Comparison of ENCODE assay signal across 21 cellular contexts in the genomic region with DNA sequence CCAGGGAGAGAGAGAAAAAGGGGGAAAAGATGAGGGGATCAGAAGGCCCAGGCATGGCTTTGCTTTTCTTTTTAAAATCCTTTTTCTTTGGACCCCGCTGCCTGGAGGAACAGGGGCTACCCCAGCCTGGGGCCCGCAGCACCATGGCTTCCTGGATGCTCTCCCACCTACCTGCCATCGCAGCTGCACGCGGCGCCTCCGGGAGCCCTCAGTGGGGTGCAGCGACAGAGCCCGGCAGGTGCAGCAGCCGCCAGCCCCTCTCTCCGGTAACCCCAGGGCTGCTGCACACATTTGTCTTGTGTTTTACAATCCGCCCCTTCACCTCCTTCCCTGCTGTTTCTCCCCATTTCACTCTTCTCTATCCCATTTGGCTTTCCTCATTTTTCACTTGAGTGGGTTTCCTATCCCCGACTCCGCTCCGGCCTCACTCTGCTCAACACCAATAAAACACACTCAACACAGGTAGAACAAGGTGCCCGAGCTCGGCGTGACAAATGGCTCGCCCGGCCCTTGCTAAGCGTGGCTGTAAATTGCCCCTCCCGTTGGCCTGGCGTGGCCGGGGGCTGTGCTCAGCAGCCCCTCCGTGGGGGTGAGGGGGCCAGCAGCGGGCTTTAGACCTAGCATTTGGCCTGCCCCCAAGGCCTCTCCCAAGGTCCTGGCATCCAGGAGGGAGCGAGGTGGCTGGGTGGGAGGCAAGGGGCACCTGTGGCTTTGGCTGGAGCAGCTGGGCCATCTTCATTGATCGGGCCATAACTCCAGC.
"Had no signal": no experiment of that assay in that cellular context is flagged by ENCODE, and none has a peak within 500 bp of the region (broad histone marks: within the 10 kb centered on the region; RNA-seq: fewer than 3 reads in every experiment).

No MANE protein-coding gene starts in this region.

- H3K36me3 ChIP-seq: brain microvascular endothelial cell, cardiac muscle cell had no signal

- H3K27me3 ChIP-seq: brain microvascular endothelial cell, cardiac muscle cell had no signal

- H3K27me3 Mint-ChIP-seq: activated CD4-positive, alpha-beta memory T cell treated with anti-CD3 and anti-CD28 coated beads, Interleukin-2, amount 10 ng/mL, durations not matched to agents 7 days and 5 days; activated CD4-positive, alpha-beta T cell treated with anti-CD3 and anti-CD28 coated beads, Interleukin-2, amount 10 ng/mL, durations not matched to agents 7 days and 5 days; activated naive CD8-positive, alpha-beta T cell had no signal

- ATAC-seq: activated T-helper 17 cell treated with anti-CD3 and anti-CD28 coated beads, Interleukin-2, amount 50 U/mL, for 72 hours; T-cell had no signal

- H3K27ac Mint-ChIP-seq: activated CD4-positive, alpha-beta memory T cell treated with anti-CD3 and anti-CD28 coated beads, Interleukin-2, amount 10 ng/mL, durations not matched to agents 7 days and 5 days; activated CD4-positive, alpha-beta T cell treated with anti-CD3 and anti-CD28 coated beads, Interleukin-2, amount 10 ng/mL, durations not matched to agents 7 days and 5 days; activated naive CD4-positive, alpha-beta T cell treated with anti-CD3 and anti-CD28 coated beads for 36 hours; activated naive CD8-positive, alpha-beta T cell; activated T-helper 17 cell treated with anti-CD3 and anti-CD28 coated beads, Interleukin-2, amount 50 U/mL, for 72 hours; T-cell had no signal

- H3K4me3 ChIP-seq: cardiac muscle cell had no signal

- H3K4me3 Mint-ChIP-seq: activated CD4-positive, alpha-beta memory T cell treated with anti-CD3 and anti-CD28 coated beads, Interleukin-2, amount 10 ng/mL, durations not matched to agents 7 days and 5 days; activated CD4-positive, alpha-beta T cell treated with anti-CD3 and anti-CD28 coated beads, Interleukin-2, amount 10 ng/mL, durations not matched to agents 7 days and 5 days; activated naive CD4-positive, alpha-beta T cell treated with anti-CD3 and anti-CD28 coated beads for 36 hours; activated naive CD8-positive, alpha-beta T cell; activated T-helper 17 cell treated with anti-CD3 and anti-CD28 coated beads, Interleukin-2, amount 50 U/mL, for 72 hours; T-cell had no signal

- DNase-seq: activated CD4-positive, alpha-beta memory T cell treated with anti-CD3 and anti-CD28 coated beads, Interleukin-2, amount 10 ng/mL, durations not matched to agents 7 days and 5 days; activated CD4-positive, alpha-beta T cell treated with anti-CD3 and anti-CD28 coated beads, Interleukin-2, amount 10 ng/mL, durations not matched to agents 7 days and 5 days; activated CD4-positive, CD25-positive, alpha-beta regulatory T cell; activated gamma-delta T cell; activated naive CD4-positive, alpha-beta T cell treated with anti-CD3 and anti-CD28 coated beads for 36 hours; activated T-cell treated with anti-CD3 and anti-CD28 coated beads for 4 hours; activated T-cell treated with anti-CD3 and anti-CD28 coated beads, Interleukin-2, amount 50 U/mL, for 48 hours; amygdala; brain microvascular endothelial cell; KG1; NCI-H1048; NCI-H187 treated with DMSO at 0.1 percent for 48 hours; NCI-H2081 treated with DMSO at 0.1 percent for 48 hours; NCI-H526; NCI-H82; SIG-M5; T-cell had no signal

- H3K4me1 Mint-ChIP-seq: activated CD4-positive, alpha-beta memory T cell treated with anti-CD3 and anti-CD28 coated beads, Interleukin-2, amount 10 ng/mL, durations not matched to agents 7 days and 5 days; activated CD4-positive, alpha-beta T cell treated with anti-CD3 and anti-CD28 coated beads, Interleukin-2, amount 10 ng/mL, durations not matched to agents 7 days and 5 days; activated T-helper 17 cell treated with anti-CD3 and anti-CD28 coated beads, Interleukin-2, amount 50 U/mL, for 72 hours; T-cell had no signal

- H3K36me3 Mint-ChIP-seq: activated naive CD8-positive, alpha-beta T cell; T-cell had no signal

- H3K9me3 Mint-ChIP-seq: activated CD4-positive, alpha-beta memory T cell treated with anti-CD3 and anti-CD28 coated beads, Interleukin-2, amount 10 ng/mL, durations not matched to agents 7 days and 5 days; activated CD4-positive, alpha-beta T cell treated with anti-CD3 and anti-CD28 coated beads, Interleukin-2, amount 10 ng/mL, durations not matched to agents 7 days and 5 days; activated naive CD4-positive, alpha-beta T cell treated with anti-CD3 and anti-CD28 coated beads for 36 hours; activated T-helper 17 cell treated with anti-CD3 and anti-CD28 coated beads, Interleukin-2, amount 50 U/mL, for 72 hours; T-cell had no signal

- H3K27ac ChIP-seq: brain microvascular endothelial cell, cardiac muscle cell, VCaP had no signal
